Comparison of ENCODE assay signal across 25 cellular contexts in the genomic region with DNA sequence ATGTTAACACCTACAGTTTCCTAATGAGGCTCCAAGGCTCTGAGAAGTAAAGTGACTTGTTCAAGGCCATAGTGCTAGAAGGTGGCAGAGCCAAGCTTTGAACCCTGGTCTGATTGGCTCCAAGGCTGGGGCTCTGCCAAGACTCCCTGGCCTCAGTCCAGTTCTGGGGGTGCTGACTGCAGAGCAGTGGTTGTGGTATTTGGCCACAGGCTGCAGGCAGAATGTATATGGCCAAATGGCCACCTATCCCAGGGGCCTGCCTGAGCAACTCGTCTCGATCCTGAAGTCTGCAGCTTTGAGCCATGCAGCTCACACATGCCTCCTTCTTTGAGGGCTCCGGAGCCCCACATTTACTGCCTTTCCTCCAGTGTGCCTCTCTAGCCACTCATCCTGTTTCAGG. TPM values are rescaled to one million over a fixed set of nuclear protein-coding genes. Genes with fewer than 3 reads are reported as not detected.
DNase-seq lines count a peak whose midpoint lies in the region; FAIRE-seq and TF ChIP-seq lines count a peak whose summit lies in the region.
"Had no signal": no experiment of that assay in that cellular context is flagged by ENCODE, and none has a peak within 500 bp of the region (broad histone marks: within the 10 kb centered on the region; RNA-seq: fewer than 3 reads in every experiment).

No MANE protein-coding gene starts in this region.

- TF ChIP-seq EP300 in sigmoid colon (IDR thresholded peaks at IDR 0.05), result no peak

- TF ChIP-seq CTCF in chondrocyte (IDR thresholded peaks at IDR 0.05) (no peak), sigmoid colon (IDR thresholded peaks at IDR 0.05) (no peak), Caco-2 (IDR thresholded peaks at IDR 0.05; ENCODE audit: insufficient read depth in 1 of 2, low read depth in 1 of 2, low read length in 1 of 2, severe bottlenecking in 1 of 2, unreplicated experiment in 1 of 2) (no peak)

- intact Hi-C loops in sigmoid colon (cut with DNase I), result no loop called here
- intact Hi-C loops in Caco-2 (cut with micrococcal nuclease; ENCODE audit: unreplicated experiment), result no loop called here

- no TSS peak for BruUV-seq in Caco-2 (replicated peaks; lab: Mats Ljungman, UMichigan)

- H3K27me3 Mint-ChIP-seq in chondrocyte (ENCODE audit: low read depth), result no peaks in the 10 kb centered on the region
- H3K27me3 Mint-ChIP-seq in Caco-2 (ENCODE audit: insufficient read depth, unreplicated experiment), result no peaks in the 10 kb centered on the region

- H3K9me3 Mint-ChIP-seq in chondrocyte (ENCODE audit: low read depth), result no peaks in the 10 kb centered on the region
- H3K9me3 Mint-ChIP-seq in Caco-2 (ENCODE audit: unreplicated experiment), result no peaks in the 10 kb centered on the region
- H3K9me3 Mint-ChIP-seq: nephron; T-helper 2 cell treated with Interferon-gamma antibody and Interleukin-4, amounts not matched to agents 5 μg/mL and 100 μg/mL, for 36 hours had no signal

- DNase-seq in H54 (ENCODE audit: insufficient read length, low spot score) (peak; percentile 46), NCI-H446 (lab: John Stamatoyannopoulos, UW) (peak; percentile 15 to 72), chondrocyte (ENCODE audit: low spot score) (peak; percentile 48), sigmoid colon (peak; percentile 56), Caco-2 (no peak), NCI-H82 (lab: John Stamatoyannopoulos, UW) (no peak)
- no peak for DNase-seq in activated CD8-positive, alpha-beta memory T cell treated with anti-CD3 and anti-CD28 coated beads for 24 hours
- DNase-seq: activated CD4-positive, alpha-beta T cell treated with anti-CD3 and anti-CD28 coated beads for 4 hours; activated effector memory CD4-positive, alpha-beta T cell treated with anti-CD3 and anti-CD28 coated beads, Interleukin-2, amount 50 U/mL, for 16 hours; activated T-cell treated with anti-CD3 and anti-CD28 coated beads, Interleukin-2, amount 50 U/mL, for 1 hour; H9; MM.1S; NCI-H1417 treated with DMSO at 0.1 percent for 48 hours; NCI-H2227 treated with DMSO at 0.1 percent for 48 hours; NCI-H748 treated with DMSO at 0.1 percent for 48 hours; spleen; stimulated activated CD4-positive, alpha-beta T cell treated with anti-CD3 and anti-CD28 coated beads, Interleukin-4, amount 100 ng/mL, for 1 hour; upper lobe of left lung had no signal

- H3K4me1 ChIP-seq in sigmoid colon (no peaks in the 10 kb centered on the region), Caco-2 (no peaks in the 10 kb centered on the region)
- H3K4me1 ChIP-seq: body of pancreas had no signal

- no peaks in the 10 kb centered on the region for H3K36me3 ChIP-seq in sigmoid colon
- H3K36me3 ChIP-seq in Caco-2 (ENCODE audit: control insufficient read depth, insufficient read depth, low read length), result no peaks in the 10 kb centered on the region
- H3K36me3 ChIP-seq: spleen, upper lobe of left lung had no signal

- CTCF ChIA-PET in Caco-2 (lab: Charles Lee), result no interaction called here

- H3K4me1 Mint-ChIP-seq in chondrocyte (ENCODE audit: low read depth) (peaks cover 16% of the 10 kb centered on the region), Caco-2 (ENCODE audit: low read depth, unreplicated experiment) (no peaks in the 10 kb centered on the region)

- no peak overlapping the region for H3K4me3 Mint-ChIP-seq in chondrocyte (ENCODE audit: unreplicated experiment)
- no peak overlapping the region for H3K4me3 Mint-ChIP-seq in Caco-2 (ENCODE audit: unreplicated experiment)
- H3K4me3 Mint-ChIP-seq: H9; nephron; T-helper 2 cell treated with Interferon-gamma antibody and Interleukin-4, amounts not matched to agents 5 μg/mL and 100 μg/mL, for 36 hours had no signal

- H3K27me3 ChIP-seq in sigmoid colon (no peaks in the 10 kb centered on the region), Caco-2 (replicated peaks; ENCODE audit: control insufficient read depth, insufficient read depth, low read length) (no peaks in the 10 kb centered on the region)
- H3K27me3 ChIP-seq: body of pancreas, spleen, upper lobe of left lung had no signal

- no peak overlapping the region for H3K27ac ChIP-seq in sigmoid colon
- H3K27ac ChIP-seq: body of pancreas, C4-2B, epithelial cell of prostate, spleen, upper lobe of left lung, VCaP had no signal

- POLR2A ChIA-PET in Caco-2 (lab: Charles Lee), result no interaction called here

- H3K27ac Mint-ChIP-seq in chondrocyte (ENCODE audit: unreplicated experiment) (no peak overlapping the region), Caco-2 (ENCODE audit: unreplicated experiment) (no peak overlapping the region)
- H3K27ac Mint-ChIP-seq: H9; T-helper 2 cell treated with Interferon-gamma antibody and Interleukin-4, amounts not matched to agents 5 μg/mL and 100 μg/mL, for 36 hours had no signal

- no peak for FAIRE-seq in H54 (lab: Jason Lieb, UNC)
- FAIRE-seq: D721Med had no signal

- H3K4me3 ChIP-seq in sigmoid colon (no peak overlapping the region), Caco-2 (ENCODE audit: low read depth, low read length) (no peak overlapping the region)
- H3K4me3 ChIP-seq: body of pancreas, spleen, upper lobe of left lung had no signal

- WGBS in sigmoid colon, 2 donors, result 83 to 95% methylated on average over 3 of the region's 3 CpGs

- H3K9me3 ChIP-seq in sigmoid colon (no peaks in the 10 kb centered on the region), Caco-2 (no peaks in the 10 kb centered on the region)
- H3K9me3 ChIP-seq: body of pancreas, spleen, upper lobe of left lung had no signal

- H3K36me3 Mint-ChIP-seq in chondrocyte (ENCODE audit: low read depth) (no peaks in the 10 kb centered on the region), Caco-2 (ENCODE audit: insufficient read depth, unreplicated experiment) (no peaks in the 10 kb centered on the region)

- TF ChIP-seq POLR2A in H54 (IDR thresholded peaks at IDR 0.05; ENCODE audit: low read depth, low read length) (no peak), sigmoid colon (IDR thresholded peaks at IDR 0.05) (no peak)

RNA-seq across cellular contexts. Expression of a gene that starts 9.7 kb away (rescaled TPM):
- total RNA-seq in chondrocyte (99.9 to 110 TPM (median 107 TPM) in 3 replicates), sigmoid colon (10 to 100 TPM in 2 of 4 donors, 1 to 10 TPM in 2; 8.2 to 24.1 (median 14.2) TPM), Caco-2 (2022) (56.6 and 66.6 TPM in 2 replicates)
- 10 to 100 TPM; 13.8 to 36.2 (median 24.7) TPM for polyA plus RNA-seq in sigmoid colon

Comparison
In these comparisons a context has a peak if more than half of its experiments do, and no peak if none do; other contexts are left out.
1. DNase-seq: peak in H54 (single experiment), NCI-H446 (2 of 2), chondrocyte (single experiment) and sigmoid colon (single experiment); none in Caco-2 (0 of 2), NCI-H82 (single experiment) and activated CD8-positive, alpha-beta memory T cell treated with anti-CD3 and anti-CD28 coated beads for 24 hours (single experiment).